In the genomic region with DNA sequence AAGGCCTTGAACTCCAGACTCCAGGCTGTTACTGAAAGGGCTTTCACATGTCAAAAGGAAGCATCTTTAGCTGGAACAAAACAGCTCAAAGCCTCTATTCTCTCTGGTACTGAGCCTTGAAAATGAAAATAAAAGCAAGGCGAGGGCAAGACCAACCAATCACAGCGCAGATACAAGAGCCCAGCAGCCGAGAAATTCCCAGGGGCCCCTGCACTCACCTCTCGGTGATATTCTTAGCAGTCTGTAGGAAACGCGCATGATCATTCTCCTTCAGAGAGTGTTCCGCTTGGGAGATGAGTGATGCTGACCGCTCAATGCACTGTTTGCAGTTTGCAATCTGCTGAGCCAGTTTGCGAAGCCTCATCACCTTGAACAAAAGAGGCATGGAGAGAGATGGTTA, we compare ENCODE assay signal across 2 cellular contexts.
TF ChIP-seq lines count a peak whose summit lies in the region.

No MANE protein-coding gene starts in this region.

TF ChIP-seq in liver, 16 proteins besides CTCF, POLR2A, EP300 and RAD21 (continued from another document):
- TF ChIP-seq, protein P1, sequence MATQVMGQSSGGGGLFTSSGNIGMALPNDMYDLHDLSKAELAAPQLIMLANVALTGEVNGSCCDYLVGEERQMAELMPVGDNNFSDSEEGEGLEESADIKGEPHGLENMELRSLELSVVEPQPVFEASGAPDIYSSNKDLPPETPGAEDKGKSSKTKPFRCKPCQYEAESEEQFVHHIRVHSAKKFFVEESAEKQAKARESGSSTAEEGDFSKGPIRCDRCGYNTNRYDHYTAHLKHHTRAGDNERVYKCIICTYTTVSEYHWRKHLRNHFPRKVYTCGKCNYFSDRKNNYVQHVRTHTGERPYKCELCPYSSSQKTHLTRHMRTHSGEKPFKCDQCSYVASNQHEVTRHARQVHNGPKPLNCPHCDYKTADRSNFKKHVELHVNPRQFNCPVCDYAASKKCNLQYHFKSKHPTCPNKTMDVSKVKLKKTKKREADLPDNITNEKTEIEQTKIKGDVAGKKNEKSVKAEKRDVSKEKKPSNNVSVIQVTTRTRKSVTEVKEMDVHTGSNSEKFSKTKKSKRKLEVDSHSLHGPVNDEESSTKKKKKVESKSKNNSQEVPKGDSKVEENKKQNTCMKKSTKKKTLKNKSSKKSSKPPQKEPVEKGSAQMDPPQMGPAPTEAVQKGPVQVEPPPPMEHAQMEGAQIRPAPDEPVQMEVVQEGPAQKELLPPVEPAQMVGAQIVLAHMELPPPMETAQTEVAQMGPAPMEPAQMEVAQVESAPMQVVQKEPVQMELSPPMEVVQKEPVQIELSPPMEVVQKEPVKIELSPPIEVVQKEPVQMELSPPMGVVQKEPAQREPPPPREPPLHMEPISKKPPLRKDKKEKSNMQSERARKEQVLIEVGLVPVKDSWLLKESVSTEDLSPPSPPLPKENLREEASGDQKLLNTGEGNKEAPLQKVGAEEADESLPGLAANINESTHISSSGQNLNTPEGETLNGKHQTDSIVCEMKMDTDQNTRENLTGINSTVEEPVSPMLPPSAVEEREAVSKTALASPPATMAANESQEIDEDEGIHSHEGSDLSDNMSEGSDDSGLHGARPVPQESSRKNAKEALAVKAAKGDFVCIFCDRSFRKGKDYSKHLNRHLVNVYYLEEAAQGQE (IDR thresholded peaks at IDR 0.05), result no peak
- TF ChIP-seq YY1 (IDR thresholded peaks at IDR 0.05), result no peak

TF ChIP-seq in HepG2, 621 proteins besides CTCF, POLR2A, EP300 and RAD21 (continued from another document):
- TF ChIP-seq HNRNPH1 (optimal IDR thresholded peaks at IDR 0.05; ENCODE audit: low read depth, low read length), result no peak
